ENCODE assay signal across 24 cellular contexts in genomic region chr2:166365803-166366420, GRCh38. TPM values are rescaled to one million over a fixed set of nuclear protein-coding genes. Genes with fewer than 3 reads are reported as not detected.
DNase-seq lines count a peak whose midpoint lies in the region; ATAC-seq and TF ChIP-seq lines count a peak whose summit lies in the region.
"Had no signal": no experiment of that assay in that cellular context is flagged by ENCODE, and none has a peak within 500 bp of the region (broad histone marks: within the 10 kb centered on the region; RNA-seq: fewer than 3 reads in every experiment).

No MANE protein-coding gene starts in this region.

- TF ChIP-seq CTCF in PC-3 (conservative IDR thresholded peaks at IDR 0.05; ENCODE audit: low read depth, low read length) (no peak), astrocyte of the spinal cord (IDR thresholded peaks at IDR 0.05; ENCODE audit: low read depth, low read length) (no peak), osteocyte (IDR thresholded peaks at IDR 0.05) (no peak), stomach (IDR thresholded peaks at IDR 0.05) (no peak), nephron progenitor cell (IDR thresholded peaks at IDR 0.05) (no peak)

- no peaks in the 10 kb centered on the region for H3K36me3 ChIP-seq in PC-3 (ENCODE audit: low read depth, low read length)
- no peaks in the 10 kb centered on the region for H3K36me3 ChIP-seq in stomach
- H3K36me3 ChIP-seq: heart left ventricle, spleen, vagina had no signal

- in situ Hi-C loops in astrocyte of the spinal cord (cut with HindIII; ENCODE audit: low sequenced_read_pairs) = no loop called here

- ATAC-seq in PC-3 (no peak), GM19395 (IDR thresholded peaks at IDR 0.05; ENCODE audit: unreplicated experiment) (no peak)
- ATAC-seq: heart left ventricle had no signal

- H3K27ac ChIP-seq in PC-3 (ENCODE audit: low read length) (no peak overlapping the region), stomach (no peak overlapping the region)
- H3K27ac ChIP-seq: heart left ventricle, vagina had no signal

- peak; percentile 39 for DNase-seq in H4 (ENCODE audit: low spot score)
- peak; percentile 50 for DNase-seq in PC-3
- peak; percentile 24 for DNase-seq in astrocyte of the spinal cord (ENCODE audit: low read depth, low spot score)
- DNase-seq in osteocyte (ENCODE audit: extremely low spot score, unreplicated experiment) = no peak
- no peak for DNase-seq in stomach
- no peak for DNase-seq in NCI-H524 treated with DMSO at 0.1 percent for 48 hours (lab: John Stamatoyannopoulos, UW)
- DNase-seq in nephron progenitor cell = no peak
- DNase-seq: activated naive CD4-positive, alpha-beta T cell treated with anti-CD3 and anti-CD28 coated beads for 36 hours; amniotic stem cell; caudate nucleus; heart left ventricle; naive B cell; NCI-H1436; NCI-H524; nucleus accumbens; retina; RPMI8226; spleen; stimulated activated CD4-positive, alpha-beta T cell treated with anti-CD3 and anti-CD28 coated beads, Interleukin-4, amount 100 ng/mL, for 24 hours; stimulated activated naive CD4-positive, alpha-beta T cell treated with Interleukin-2 at 50 U/mL for 16 hours; T-helper 2 cell had no signal

- H3K9me3 Mint-ChIP-seq in osteocyte (ENCODE audit: unreplicated experiment) = no peaks in the 10 kb centered on the region
- no peaks in the 10 kb centered on the region for H3K9me3 Mint-ChIP-seq in nephron progenitor cell
- H3K9me3 Mint-ChIP-seq: CD14-positive monocyte, naive B cell had no signal

- H3K27me3 Mint-ChIP-seq in osteocyte (ENCODE audit: unreplicated experiment) (no peaks in the 10 kb centered on the region), nephron progenitor cell (ENCODE audit: low read depth, poor library complexity) (no peaks in the 10 kb centered on the region)
- H3K27me3 Mint-ChIP-seq: naive B cell had no signal

- no peak overlapping the region for H3K4me3 ChIP-seq in PC-3 (ENCODE audit: low read length)
- no peak overlapping the region for H3K4me3 ChIP-seq in astrocyte of the spinal cord (ENCODE audit: low read depth, low read length)
- no peak overlapping the region for H3K4me3 ChIP-seq in stomach
- H3K4me3 ChIP-seq: heart left ventricle, spleen, vagina had no signal

- no peaks in the 10 kb centered on the region for H3K9me2 ChIP-seq in PC-3 (replicated peaks; ENCODE audit: low read length)

- POLR2A ChIA-PET in PC-3 (lab: Charles Lee; ENCODE audit: unreplicated experiment) = no interaction called here

- H2AFZ ChIP-seq in PC-3 (ENCODE audit: low read length) = no peak overlapping the region

- H3K36me3 Mint-ChIP-seq in osteocyte (ENCODE audit: unreplicated experiment) = no peaks in the 10 kb centered on the region
- no peaks in the 10 kb centered on the region for H3K36me3 Mint-ChIP-seq in nephron progenitor cell (ENCODE audit: low read depth)
- H3K36me3 Mint-ChIP-seq: CD14-positive monocyte, naive B cell had no signal

- H3K4me1 Mint-ChIP-seq in osteocyte (ENCODE audit: unreplicated experiment) (peaks cover 34% of the 10 kb centered on the region), nephron progenitor cell (no peaks in the 10 kb centered on the region)
- H3K4me1 Mint-ChIP-seq: CD14-positive monocyte, naive B cell had no signal

- intact Hi-C loops in PC-3 (cut with micrococcal nuclease) = no loop called here
- intact Hi-C loops in stomach (cut with DNase I; ENCODE audit: low total_unique reads) = no loop called here

- H3K4me1 ChIP-seq in PC-3 (ENCODE audit: insufficient read depth, low read length) = peaks cover 12% of the 10 kb centered on the region
- no peaks in the 10 kb centered on the region for H3K4me1 ChIP-seq in stomach
- H3K4me1 ChIP-seq: heart left ventricle, vagina had no signal

- TF ChIP-seq POLR2A in stomach (IDR thresholded peaks at IDR 0.05) = no peak

- WGBS in stomach, 5 donors = 59 to 71% (median 63%) methylated on average over 6 of the region's 6 CpGs

- H3K9me3 ChIP-seq in PC-3 (ENCODE audit: low read length) = no peaks in the 10 kb centered on the region
- H3K9me3 ChIP-seq in stomach = no peaks in the 10 kb centered on the region
- H3K9me3 ChIP-seq: heart left ventricle, spleen, vagina had no signal

- H3F3A ChIP-seq in PC-3 (ENCODE audit: low read length, unreplicated experiment) = no peaks in the 10 kb centered on the region

- H3K27ac Mint-ChIP-seq in osteocyte (ENCODE audit: unreplicated experiment) (peak overlapping the region; percentile 1), nephron progenitor cell (no peak overlapping the region)
- H3K27ac Mint-ChIP-seq: activated naive CD4-positive, alpha-beta T cell treated with anti-CD3 and anti-CD28 coated beads for 36 hours; CD14-positive monocyte; naive B cell had no signal

- no peak overlapping the region for H3K4me2 ChIP-seq in PC-3 (ENCODE audit: low read length)

- no peak overlapping the region for H3K9ac ChIP-seq in PC-3 (ENCODE audit: low read length)

- no TSS peak for BruUV-seq in PC-3 (replicated peaks; lab: Mats Ljungman, UMichigan)

- H3K27me3 ChIP-seq in PC-3 (ENCODE audit: low read length) (no peaks in the 10 kb centered on the region), stomach (no peaks in the 10 kb centered on the region)
- H3K27me3 ChIP-seq: heart left ventricle, spleen, vagina had no signal

- no peak overlapping the region for H3K4me3 Mint-ChIP-seq in osteocyte (ENCODE audit: unreplicated experiment)
- H3K4me3 Mint-ChIP-seq in nephron progenitor cell = no peak overlapping the region
- H3K4me3 Mint-ChIP-seq: activated naive CD4-positive, alpha-beta T cell treated with anti-CD3 and anti-CD28 coated beads for 36 hours; CD14-positive monocyte; naive B cell had no signal

- CTCF ChIA-PET in PC-3 (lab: Charles Lee) = no interaction called here

- no peaks in the 10 kb centered on the region for H3K79me2 ChIP-seq in PC-3 (ENCODE audit: low read length)

- H4K20me1 ChIP-seq in PC-3 (ENCODE audit: low read length) = no peaks in the 10 kb centered on the region

- no peak for TF ChIP-seq EP300 in stomach (IDR thresholded peaks at IDR 0.05)

RNA-seq across cellular contexts. Expression of gene SCN9A, which starts 9.8 kb away (rescaled TPM):
- 3.3 and 3.9 TPM in 2 replicates for total RNA-seq in H4 (2014; rRNA removed; shearing (Covaris generic))
- 3.4 and 7.0 TPM in 2 replicates for total RNA-seq in PC-3 (2014; rRNA removed)
- total RNA-seq in osteocyte = 6.6 and 6.8 TPM in 2 replicates
- 10 to 100 TPM in 2 of 5 donors, 1 to 10 TPM in 2, under 1 TPM in 1; 0.45 to 24.3 (median 3.9) TPM for total RNA-seq in stomach
- polyA plus RNA-seq in stomach = under 1 TPM; 0.12 to 0.28 (median 0.15) TPM
- total RNA-seq: activated naive CD4-positive, alpha-beta T cell treated with anti-CD3 and anti-CD28 coated beads for 36 hours had no signal

Comparison
In these comparisons a context has a peak if more than half of its experiments do, and no peak if none do; other contexts are left out.
1. DNase-seq: peak in H4 (single experiment), PC-3 (single experiment) and astrocyte of the spinal cord (single experiment); none in osteocyte (single experiment), stomach (single experiment), NCI-H524 treated with DMSO at 0.1 percent for 48 hours (single experiment) and nephron progenitor cell (single experiment).